ENCODE assay signal across 21 cellular contexts in the genomic region with DNA sequence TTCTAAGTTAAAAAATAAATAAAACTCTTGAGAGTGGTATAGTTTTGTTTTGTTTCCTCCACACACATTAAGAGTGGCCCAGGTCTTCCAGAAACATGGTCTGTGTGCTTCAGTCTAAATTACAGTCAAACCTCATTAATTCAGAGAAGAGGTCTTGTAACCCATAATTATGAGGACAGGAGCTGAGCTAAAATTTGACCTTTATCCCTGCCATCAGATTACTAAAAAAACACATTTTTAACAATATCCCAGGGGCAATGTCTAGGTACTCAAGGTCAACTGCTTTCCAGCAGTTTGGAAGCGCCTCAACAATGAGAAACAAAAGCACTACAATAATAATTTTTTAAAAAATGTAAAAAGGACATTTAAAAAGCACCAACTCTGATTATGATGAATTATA.
A peak's percentile ranks its signal among the peaks of the same experiment; 100 is the strongest.
DNase-seq lines count a peak whose midpoint lies in the region; ATAC-seq, FAIRE-seq and TF ChIP-seq lines count a peak whose summit lies in the region.
"Had no signal": no experiment of that assay in that cellular context is flagged by ENCODE, and none has a peak within 500 bp of the region (broad histone marks: within the 10 kb centered on the region; RNA-seq: fewer than 3 reads in every experiment).

No MANE protein-coding gene starts in this region.

- peaks cover 0 to 14% (median 0%) of the 10 kb centered on the region in 11 experiments; a peak in 3 of 22 replicates for H3K9me3 ChIP-seq in BLaER1 treated with 17β-estradiol and CSF1 and Interleukin-3, amounts not matched to agents 10 nM and 100 nM (replicated peaks in 1 of 11)
- H3K9me3 ChIP-seq in HEK293 (ENCODE audit: control insufficient read depth, insufficient read depth, low read depth, low read length) (no peaks in the 10 kb centered on the region), Karpas-422 (ENCODE audit: low read length) (no peaks in the 10 kb centered on the region), endothelial cell of umbilical vein (replicated peaks; ENCODE audit: control insufficient read depth, insufficient read depth, low read length) (no peaks in the 10 kb centered on the region), heart left ventricle (peaks cover 0 to 3% (median 0%) of the 10 kb centered on the region in 12 donors)
- H3K9me3 ChIP-seq: BE2C had no signal

- FAIRE-seq in endothelial cell of umbilical vein (lab: Jason Lieb, UNC) = peak; percentile 42
- FAIRE-seq: A204.1, G401.6, GM12891, GM19239, H1, HTR-8/SVneo, K562 had no signal

- no peaks in the 10 kb centered on the region for H3K79me2 ChIP-seq in Karpas-422 (ENCODE audit: low read length)
- no peaks in the 10 kb centered on the region for H3K79me2 ChIP-seq in endothelial cell of umbilical vein (ENCODE audit: control insufficient read depth, insufficient read depth, low read length)

- ATAC-seq in heart left ventricle = no peak
- ATAC-seq: K562 had no signal

- H2AFZ ChIP-seq in Karpas-422 (ENCODE audit: low read length) (no peak overlapping the region), endothelial cell of umbilical vein (ENCODE audit: low read depth, low read length) (no peak overlapping the region)

- CTCF ChIA-PET in HEK293 (lab: Yijun Ruan, JAX) (no interaction called here), endothelial cell of umbilical vein (lab: Charles Lee) (no interaction called here)

- H3K9me2 ChIP-seq in Karpas-422 (replicated peaks; ENCODE audit: insufficient read depth, low read length) = no peaks in the 10 kb centered on the region

- TF ChIP-seq POLR2A in endothelial cell of umbilical vein (IDR thresholded peaks at IDR 0.05; ENCODE audit: low read depth, low read length) (no peak), heart left ventricle (IDR thresholded peaks at IDR 0.05) (no peak)

- whole genome bisulfite sequencing in heart left ventricle, 4 donors = 84 to 98% (median 86%) methylated on average over 1 of the region's 1 CpG

- peak overlapping the region in 4 of 11 experiments; percentile 3 to 62 (median 38); a peak in 6 of 22 replicates for H3K27ac ChIP-seq in BLaER1 treated with 17β-estradiol and CSF1 and Interleukin-3, amounts not matched to agents 10 nM and 100 nM
- H3K27ac ChIP-seq in HEK293 (ENCODE audit: extremely low read depth, low read depth, low read length) (peak overlapping the region; percentile 55; the same call in 1 of the 2 replicates), Karpas-422 (ENCODE audit: low read length) (peak overlapping the region; percentile 99), endothelial cell of umbilical vein (ENCODE audit: insufficient read depth, low read depth, low read length) (no peak overlapping the region), heart left ventricle (no peak overlapping the region)

- POLR2A ChIA-PET in HEK293 (lab: Yijun Ruan, JAX) (no interaction called here), endothelial cell of umbilical vein (lab: Charles Lee) (no interaction called here)

- no peak for DNase-seq in Karpas-422
- no peak for DNase-seq in endothelial cell of umbilical vein (ENCODE audit: low read depth, low spot score)
- no peak for DNase-seq in NCI-H146 (lab: John Stamatoyannopoulos, UW)
- no peak for DNase-seq in SKM-1 (lab: John Stamatoyannopoulos, UW; ENCODE audit: unreplicated experiment)
- no peak for DNase-seq in activated T-cell treated with anti-CD3 and anti-CD28 coated beads, Interleukin-2, amount 50 U/mL, for 1 hour
- DNase-seq in heart left ventricle = no peak
- DNase-seq: ACHN; BE2C; Calu3; CD4-positive, alpha-beta memory T cell; H9; IMR-90 had no signal

- TF ChIP-seq CTCF in HEK293 (tag by site-specific recombination; IDR thresholded peaks at IDR 0.05) = no peak
- TF ChIP-seq CTCF in endothelial cell of umbilical vein (IDR thresholded peaks at IDR 0.05; ENCODE audit: extremely low read depth in 1 of 2, insufficient read depth in 1 of 2, low read depth in 1 of 2, low read length in 2 of 2) = no peak
- no peak for TF ChIP-seq CTCF in heart left ventricle (IDR thresholded peaks at IDR 0.05)

- H3K9me1 ChIP-seq in endothelial cell of umbilical vein (replicated peaks; ENCODE audit: control insufficient read depth, extremely low read depth, insufficient read depth, low read length) = no peaks in the 10 kb centered on the region

- no peak overlapping the region for H3K4me3 ChIP-seq in BLaER1 treated with 17β-estradiol and CSF1 and Interleukin-3, amounts not matched to agents 10 nM and 100 nM
- H3K4me3 ChIP-seq in HEK293 (ENCODE audit: low read depth, low read length) (no peak overlapping the region), Karpas-422 (ENCODE audit: low read length) (peak overlapping the region; percentile 8), endothelial cell of umbilical vein (replicated peaks in 1 of 3; ENCODE audit: insufficient read depth in 1 of 3, low read depth in 1 of 3, low read length in 3 of 3) (no peak overlapping the region), heart left ventricle (no peak overlapping the region)
- H3K4me3 ChIP-seq: K562 had no signal

- H3K4me2 ChIP-seq in BLaER1 treated with 17β-estradiol and CSF1 and Interleukin-3, amounts not matched to agents 10 nM and 100 nM = peak overlapping the region in 7 of 11 experiments; percentile 62 to 86 (median 71); a peak in 16 of 22 replicates
- H3K4me2 ChIP-seq in Karpas-422 (ENCODE audit: low read depth, low read length, poor library complexity, severe bottlenecking) (peak overlapping the region; percentile 64), endothelial cell of umbilical vein (ENCODE audit: insufficient read depth, low read length) (no peak overlapping the region)

- peaks cover 0 to 18% (median 0%) of the 10 kb centered on the region in 11 experiments; a peak in 6 of 22 replicates for H3K27me3 ChIP-seq in BLaER1 treated with 17β-estradiol and CSF1 and Interleukin-3, amounts not matched to agents 10 nM and 100 nM
- H3K27me3 ChIP-seq in Karpas-422 (ENCODE audit: low read length) = no peaks in the 10 kb centered on the region
- H3K27me3 ChIP-seq in endothelial cell of umbilical vein (ENCODE audit: control insufficient read depth in 2 of 2, insufficient read depth in 2 of 2, low read length in 2 of 2) = peaks cover 0 to 5% of the 10 kb centered on the region in 2 experiments
- H3K27me3 ChIP-seq in heart left ventricle = peaks cover 0 to 6% (median 0%) of the 10 kb centered on the region in 9 donors
- H3K27me3 ChIP-seq: BE2C had no signal

- peaks cover 0 to 7% (median 0%) of the 10 kb centered on the region in 11 experiments; a peak in 1 of 22 replicates for H4K20me1 ChIP-seq in BLaER1 treated with 17β-estradiol and CSF1 and Interleukin-3, amounts not matched to agents 10 nM and 100 nM
- H4K20me1 ChIP-seq in Karpas-422 (ENCODE audit: insufficient read depth, low read depth, low read length) (no peaks in the 10 kb centered on the region), endothelial cell of umbilical vein (replicated peaks; ENCODE audit: control insufficient read depth, extremely low read depth, insufficient read depth, low read length) (no peaks in the 10 kb centered on the region)

- BruUV-seq in endothelial cell of umbilical vein (replicated peaks; lab: Mats Ljungman, UMichigan) = no TSS peak

- intact Hi-C loops in endothelial cell of umbilical vein (cut with micrococcal nuclease) (no loop called here), heart left ventricle (cut with DNase I) (no loop called here)

- H3K36me3 ChIP-seq in BLaER1 treated with 17β-estradiol and CSF1 and Interleukin-3, amounts not matched to agents 10 nM and 100 nM = no peaks in the 10 kb centered on the region
- H3K36me3 ChIP-seq in HEK293 (ENCODE audit: control insufficient read depth in 2 of 2, insufficient read depth in 1 of 2, low read length in 2 of 2) (no peaks in the 10 kb centered on the region), Karpas-422 (ENCODE audit: insufficient read depth, low read length) (no peaks in the 10 kb centered on the region), endothelial cell of umbilical vein (ENCODE audit: control insufficient read depth in 2 of 2, extremely low read depth in 1 of 2, insufficient read depth in 2 of 2, low read length in 2 of 2) (no peaks in the 10 kb centered on the region), heart left ventricle (no peaks in the 10 kb centered on the region)
- H3K36me3 ChIP-seq: BE2C had no signal

- H3K9ac ChIP-seq in BLaER1 treated with 17β-estradiol and CSF1 and Interleukin-3, amounts not matched to agents 10 nM and 100 nM = peak overlapping the region in 1 of 11 experiments; percentile 30; a peak in 1 of 22 replicates
- H3K9ac ChIP-seq in Karpas-422 (ENCODE audit: low read length) (peak overlapping the region; percentile 77), endothelial cell of umbilical vein (replicated peaks; ENCODE audit: extremely low read depth, insufficient read depth, low read length) (no peak overlapping the region)

- peaks cover 30 to 75% (median 65%) of the 10 kb centered on the region in 10 experiments for H3K4me1 ChIP-seq in BLaER1 treated with 17β-estradiol and CSF1 and Interleukin-3, amounts not matched to agents 10 nM and 100 nM
- peaks cover 21% of the 10 kb centered on the region for H3K4me1 ChIP-seq in HEK293 (ENCODE audit: control insufficient read depth, insufficient read depth, low read length)
- H3K4me1 ChIP-seq in Karpas-422 (ENCODE audit: low read length) = peaks cover 92% of the 10 kb centered on the region
- no peaks in the 10 kb centered on the region for H3K4me1 ChIP-seq in endothelial cell of umbilical vein (ENCODE audit: control insufficient read depth, extremely low read depth, insufficient read depth, low read length)
- H3K4me1 ChIP-seq in heart left ventricle = no peaks in the 10 kb centered on the region
- H3K4me1 ChIP-seq: BE2C had no signal

- dilution Hi-C loops in endothelial cell of umbilical vein (cut with MboI; ENCODE audit: extremely low pct_ligation_motif_present, low sequenced_read_pairs) = no loop called here

TF ChIP-seq in HEK293, 187 proteins besides CTCF, POLR2A, EP300 and RAD21 (continues in another document):
- no peak for TF ChIP-seq ZNF292 (tag by site-specific recombination; IDR thresholded peaks at IDR 0.05; ENCODE audit: borderline replicate concordance, low read depth)
- TF ChIP-seq ZNF16 (tag by site-specific recombination; IDR thresholded peaks at IDR 0.05; ENCODE audit: low read depth) = no peak
- peak; percentile 18; the same call in 1 of the 2 replicates for TF ChIP-seq KLF10 (tag by site-specific recombination; IDR thresholded peaks at IDR 0.05)
- TF ChIP-seq ZSCAN16 (tag by site-specific recombination; IDR thresholded peaks at IDR 0.05) = no peak

TF ChIP-seq in endothelial cell of umbilical vein, 7 proteins besides CTCF, POLR2A, EP300 and RAD21 (continues in another document):
- TF ChIP-seq POLR2AphosphoS5 (IDR thresholded peaks at IDR 0.05; ENCODE audit: insufficient read depth, low read depth, low read length) (no peak), EZH2 (IDR thresholded peaks at IDR 0.05; ENCODE audit: borderline replicate concordance, low read depth, low read length, severe bottlenecking) (no peak), GATA2 (IDR thresholded peaks at IDR 0.05; ENCODE audit: insufficient read depth, insufficient read length, low read depth, low read length) (no peak), JUN (IDR thresholded peaks at IDR 0.05; ENCODE audit: borderline replicate concordance, insufficient read depth, insufficient read length, low read depth) (no peak), MAX (IDR thresholded peaks at IDR 0.05; ENCODE audit: insufficient read depth, insufficient read length) (no peak)

Comparison
In these comparisons a context has a peak if more than half of its experiments do, and no peak if none do; other contexts are left out.
1. H3K27ac ChIP-seq: peak in HEK293 (single experiment) and Karpas-422 (single experiment); none in endothelial cell of umbilical vein (single experiment) and heart left ventricle (0 of 12).